ENCODE assay signal across 8 cellular contexts in genomic region chr22:24592144-24592845, GRCh38. TPM values are rescaled to one million over a fixed set of nuclear protein-coding genes. Genes with fewer than 3 reads are reported as not detected.
DNase-seq lines count a peak whose midpoint lies in the region; ATAC-seq, FAIRE-seq and TF ChIP-seq lines count a peak whose summit lies in the region.

No MANE protein-coding gene starts in this region.

- no peaks in the 10 kb centered on the region for H3K27me3 ChIP-seq in astrocyte (ENCODE audit: insufficient read depth, low read length)
- no peaks in the 10 kb centered on the region for H3K27me3 ChIP-seq in iPS-18a (ENCODE audit: control insufficient read depth, insufficient read depth, low read length)
- no peaks in the 10 kb centered on the region for H3K27me3 ChIP-seq in small intestine (ENCODE audit: control insufficient read depth in 2 of 2, insufficient read depth in 2 of 2, low read length in 2 of 2)

- peaks cover 4% of the 10 kb centered on the region for H3K4me1 Mint-ChIP-seq in astrocyte (ENCODE audit: low read depth, unreplicated experiment)

- ATAC-seq in HG02885 (IDR thresholded peaks at IDR 0.05; ENCODE audit: poor library complexity, unreplicated experiment) = peak; percentile 26
- no peak for ATAC-seq in HG03378 (IDR thresholded peaks at IDR 0.05; ENCODE audit: unreplicated experiment)
- no peak for ATAC-seq in HG02870 (IDR thresholded peaks at IDR 0.05; ENCODE audit: unreplicated experiment)

- H3K9me3 ChIP-seq in astrocyte (ENCODE audit: insufficient read depth, low read depth, low read length) = no peaks in the 10 kb centered on the region
- no peaks in the 10 kb centered on the region for H3K9me3 ChIP-seq in iPS-18a (ENCODE audit: control insufficient read depth, low read depth, low read length)
- H3K9me3 ChIP-seq in small intestine (ENCODE audit: control insufficient read depth, low read depth) = no peaks in the 10 kb centered on the region

- DNase-seq in D721Med (ENCODE audit: insufficient read length, low spot score) (peak; percentile 38), astrocyte (ENCODE audit: low read depth) (peak; percentile 6), small intestine (no peak), SIG-M5 (lab: John Stamatoyannopoulos, UW) (no peak)

- H3K4me3 ChIP-seq in astrocyte (ENCODE audit: insufficient read depth, low read depth, low read length) = peak overlapping the region; percentile 53
- peak overlapping the region; percentile 65 for H3K4me3 ChIP-seq in iPS-18a (ENCODE audit: low read length)
- peak overlapping the region; percentile 65 to 84 for H3K4me3 ChIP-seq in small intestine (ENCODE audit: low read depth in 1 of 2, low read length in 2 of 2)

- H3K4me1 ChIP-seq in astrocyte (ENCODE audit: insufficient read depth, low read length) (peaks cover 14% of the 10 kb centered on the region), iPS-18a (ENCODE audit: control insufficient read depth, low read depth, low read length) (peaks cover 5% of the 10 kb centered on the region), small intestine (ENCODE audit: control insufficient read depth in 2 of 2, insufficient read depth in 1 of 2, low read depth in 1 of 2, low read length in 1 of 2) (peaks cover 0 to 4% of the 10 kb centered on the region in 2 donors)

- H3K27me3 Mint-ChIP-seq in astrocyte (ENCODE audit: low read depth, unreplicated experiment) = no peaks in the 10 kb centered on the region

- H3K9me3 Mint-ChIP-seq in astrocyte (ENCODE audit: unreplicated experiment) = no peaks in the 10 kb centered on the region

- H3K36me3 ChIP-seq in astrocyte (ENCODE audit: insufficient read depth, low read length) = no peaks in the 10 kb centered on the region
- H3K36me3 ChIP-seq in iPS-18a (ENCODE audit: control insufficient read depth, low read depth, low read length) = peaks cover 6% of the 10 kb centered on the region
- no peaks in the 10 kb centered on the region for H3K36me3 ChIP-seq in small intestine (ENCODE audit: control insufficient read depth in 2 of 2, insufficient read depth in 2 of 2, low read length in 2 of 2)

- peaks cover 1% of the 10 kb centered on the region for H3K36me3 Mint-ChIP-seq in astrocyte (ENCODE audit: low read depth, unreplicated experiment)

- no peak for FAIRE-seq in D721Med (lab: Jason Lieb, UNC)
- FAIRE-seq in astrocyte (lab: Jason Lieb, UNC) = no peak
- no peak for FAIRE-seq in small intestine (lab: Jason Lieb, UNC)

- 4 to 7% (median 5%) methylated on average over 30 to 31 of the region's 31 CpGs for WGBS in small intestine, 3 donors

- H3K4me2 ChIP-seq in astrocyte (ENCODE audit: low read length) = peak overlapping the region; percentile 94

- no peak overlapping the region for H3K27ac ChIP-seq in astrocyte (ENCODE audit: low read depth, low read length)
- no peak overlapping the region for H3K27ac ChIP-seq in iPS-18a (ENCODE audit: low read length)
- peak overlapping the region; percentile 34 to 86 for H3K27ac ChIP-seq in small intestine (ENCODE audit: low read depth in 1 of 2, low read length in 1 of 2)

- TF ChIP-seq CTCF in D721Med (IDR thresholded peaks at IDR 0.05; ENCODE audit: insufficient read depth, missing control alignments) (no peak), astrocyte (IDR thresholded peaks at IDR 0.05; ENCODE audit: insufficient read depth, low read depth, low read length) (no peak)

- H4K20me1 ChIP-seq in astrocyte (ENCODE audit: insufficient read depth, low read length) = no peaks in the 10 kb centered on the region

- no peaks in the 10 kb centered on the region for H3K79me2 ChIP-seq in astrocyte (ENCODE audit: insufficient read depth, low read length)

- H3K27ac Mint-ChIP-seq in astrocyte (ENCODE audit: unreplicated experiment) = peak overlapping the region; percentile 91

- peak overlapping the region; percentile 96 for H3K4me3 Mint-ChIP-seq in astrocyte (ENCODE audit: unreplicated experiment)

- peak overlapping the region; percentile 75 for H3K9ac ChIP-seq in astrocyte (ENCODE audit: low read length)
- H3K9ac ChIP-seq in iPS-18a (ENCODE audit: low read length) = peak overlapping the region; percentile 58

- peak overlapping the region; percentile 77 for H2AFZ ChIP-seq in astrocyte (ENCODE audit: low read depth, low read length)

RNA-seq across cellular contexts. Expression of gene LRRC75B, which starts 0.6 kb away (rescaled TPM):
- 5.1 and 6.2 TPM in 2 replicates for total RNA-seq in astrocyte
- polyA plus RNA-seq in small intestine = 100 to 1,000 TPM in 2 of 3 donors, 10 to 100 TPM in 1; 15.5 to 123 (median 112) TPM

RNA-seq across cellular contexts. Expression of gene GGT1, which starts 10.7 kb away (rescaled TPM):
- total RNA-seq in astrocyte = 2.9 and 3.1 TPM in 2 replicates
- polyA plus RNA-seq in small intestine = 100 to 1,000 TPM in 2 of 3 donors, 10 to 100 TPM in 1; 44.2 to 581 (median 219) TPM

RNA-seq across cellular contexts. Expression of gene SNRPD3, which starts 36.5 kb away (rescaled TPM):
- 89.6 and 97.3 TPM in 2 replicates for total RNA-seq in astrocyte
- 100 to 1,000 TPM; 150 to 162 (median 156) TPM for polyA plus RNA-seq in small intestine

RNA-seq across cellular contexts. Expression of gene GUCD1, which starts 37.4 kb away (rescaled TPM):
- total RNA-seq in astrocyte = 77.7 and 84.3 TPM in 2 replicates
- 100 to 1,000 TPM; 147 to 494 (median 469) TPM for polyA plus RNA-seq in small intestine

Comparison
In these comparisons a context has a peak if more than half of its experiments do, and no peak if none do; other contexts are left out.
1. DNase-seq: peak in D721Med (single experiment) and astrocyte (single experiment); none in small intestine (single experiment) and SIG-M5 (single experiment).
2. H3K27ac ChIP-seq: peak in small intestine (2 of 2); none in astrocyte (single experiment) and iPS-18a (single experiment).
3. Peak in every context shown above with its lines, with median percentiles within 50 percentile points of each other: H3K4me3 ChIP-seq.